In genomic region chr1:156591181-156591431, GRCh38 we compare ENCODE assay signal across 8 cellular contexts. TPM values are rescaled to one million over a fixed set of nuclear protein-coding genes. Genes with fewer than 3 reads are reported as not detected.
DNase-seq lines count a peak whose midpoint lies in the region; ATAC-seq, FAIRE-seq and TF ChIP-seq lines count a peak whose summit lies in the region.

No MANE protein-coding gene starts in this region.

- TF ChIP-seq CTCF in WERI-Rb-1 (IDR thresholded peaks at IDR 0.05; ENCODE audit: low read depth, low read length) (no peak), hepatocyte (IDR thresholded peaks at IDR 0.05; ENCODE audit: poor library complexity) (no peak)

- no peaks in the 10 kb centered on the region for H3K9me3 Mint-ChIP-seq in activated CD4-positive, alpha-beta T cell treated with anti-CD3 and anti-CD28 coated beads for 36 hours (ENCODE audit: low read depth)
- H3K9me3 Mint-ChIP-seq in stimulated activated naive CD8-positive, alpha-beta T cell treated with anti-CD3 and anti-CD28 coated beads, Interleukin-15, amount 100 ng/mL, for 72 hours: no peaks in the 10 kb centered on the region

- POLR2A ChIA-PET in activated CD4-positive, alpha-beta T cell treated with anti-CD3 and anti-CD28 coated beads for 36 hours (lab: Charles Lee): interaction anchor here (0.9 to 1.4 kb wide), 5 partner anchors 9 to 206 kb away, joined by 3 to 6 read pairs (median 3); partner anchors contain the start of gene GPATCH4

- CTCF ChIA-PET in activated CD4-positive, alpha-beta T cell treated with anti-CD3 and anti-CD28 coated beads for 36 hours (lab: Charles Lee): interaction anchor here (0.5 to 2.4 kb wide), 15 partner anchors 9 to 398 kb away, joined by 3 to 19 read pairs (median 5); partner anchors contain the start of gene GPATCH4

- peaks cover 12% of the 10 kb centered on the region for H3K79me2 ChIP-seq in hepatocyte

- H3K4me3 ChIP-seq in WERI-Rb-1 (ENCODE audit: low read depth, low read length) (peak overlapping the region; percentile 65), hepatocyte (peak overlapping the region; percentile 63)

- peak overlapping the region; percentile 94 for H2AFZ ChIP-seq in hepatocyte

- H3K36me3 Mint-ChIP-seq in activated CD4-positive, alpha-beta T cell treated with anti-CD3 and anti-CD28 coated beads for 36 hours (ENCODE audit: low read depth): peaks cover 22% of the 10 kb centered on the region

- no peaks in the 10 kb centered on the region for H3K9me2 ChIP-seq in hepatocyte (replicated peaks; ENCODE audit: insufficient read depth)

- H3K4me3 Mint-ChIP-seq in activated CD4-positive, alpha-beta T cell treated with anti-CD3 and anti-CD28 coated beads for 36 hours: peak overlapping the region; percentile 80
- peak overlapping the region; percentile 82 for H3K4me3 Mint-ChIP-seq in stimulated activated naive CD8-positive, alpha-beta T cell treated with anti-CD3 and anti-CD28 coated beads, Interleukin-15, amount 100 ng/mL, for 72 hours

- peaks cover 24% of the 10 kb centered on the region for H3K4me1 Mint-ChIP-seq in activated CD4-positive, alpha-beta T cell treated with anti-CD3 and anti-CD28 coated beads for 36 hours
- peaks cover 19% of the 10 kb centered on the region for H3K4me1 Mint-ChIP-seq in stimulated activated naive CD8-positive, alpha-beta T cell treated with anti-CD3 and anti-CD28 coated beads, Interleukin-15, amount 100 ng/mL, for 72 hours

- H3K9me3 ChIP-seq in WERI-Rb-1 (ENCODE audit: severe bottlenecking) (no peaks in the 10 kb centered on the region), hepatocyte (ENCODE audit: low read depth) (no peaks in the 10 kb centered on the region)

- H3K27ac Mint-ChIP-seq in activated CD4-positive, alpha-beta T cell treated with anti-CD3 and anti-CD28 coated beads for 36 hours: peak overlapping the region; percentile 93
- H3K27ac Mint-ChIP-seq in stimulated activated naive CD8-positive, alpha-beta T cell treated with anti-CD3 and anti-CD28 coated beads, Interleukin-15, amount 100 ng/mL, for 72 hours: peak overlapping the region in 1 of 2 donors; percentile 86

- no peak for FAIRE-seq in GM12891 (lab: Jason Lieb, UNC)

- H3K4me1 ChIP-seq in hepatocyte (ENCODE audit: insufficient read depth): peaks cover 3% of the 10 kb centered on the region

- peak overlapping the region; percentile 91 for H3K4me2 ChIP-seq in hepatocyte

- peaks cover 38% of the 10 kb centered on the region for H3K36me3 ChIP-seq in WERI-Rb-1
- no peaks in the 10 kb centered on the region for H3K36me3 ChIP-seq in hepatocyte (replicated peaks; ENCODE audit: insufficient read depth, low read depth)

- no peaks in the 10 kb centered on the region for H4K20me1 ChIP-seq in hepatocyte (ENCODE audit: insufficient read depth, poor library complexity, severe bottlenecking)

- no peaks in the 10 kb centered on the region for H3K27me3 Mint-ChIP-seq in activated CD4-positive, alpha-beta T cell treated with anti-CD3 and anti-CD28 coated beads for 36 hours
- H3K27me3 Mint-ChIP-seq in stimulated activated naive CD8-positive, alpha-beta T cell treated with anti-CD3 and anti-CD28 coated beads, Interleukin-15, amount 100 ng/mL, for 72 hours: no peaks in the 10 kb centered on the region

- H3K27me3 ChIP-seq in WERI-Rb-1 (ENCODE audit: insufficient read depth, low read depth, severe bottlenecking) (no peaks in the 10 kb centered on the region), hepatocyte (no peaks in the 10 kb centered on the region)

- no peak for DNase-seq in activated CD4-positive, alpha-beta T cell treated with anti-CD3 and anti-CD28 coated beads for 36 hours
- no peak for DNase-seq in activated CD4-positive, alpha-beta T cell treated with anti-CD3 and anti-CD28 coated beads, Interleukin-2, amount 50 U/mL, for 1 hour
- no peak for DNase-seq in WERI-Rb-1
- no peak for DNase-seq in hepatocyte (ENCODE audit: low spot score)
- DNase-seq in stimulated activated naive CD8-positive, alpha-beta T cell treated with anti-CD3 and anti-CD28 coated beads, Interleukin-15, amount 100 ng/mL, for 72 hours: no peak
- DNase-seq in NCI-H1436 (lab: John Stamatoyannopoulos, UW): no peak
- no peak for DNase-seq in GM12891 (ENCODE audit: insufficient read length, low spot score)

- H3K27ac ChIP-seq in WERI-Rb-1 (peak overlapping the region; percentile 79), hepatocyte (peak overlapping the region; percentile 92)

- intact Hi-C loops in activated CD4-positive, alpha-beta T cell treated with anti-CD3 and anti-CD28 coated beads for 36 hours (cut with DNase I, micrococcal nuclease): loop anchor here (1.0 to 5.0 kb wide), 4 partner anchors 10 to 134 kb away; partner anchors contain the start of gene GPATCH4 (in 1 of the 2)

- WGBS in hepatocyte (ENCODE audit: low lambda C conversion rate, missing lambda C conversion rate): 20% methylated on average over 6 of the region's 6 CpGs

- no peak for TF ChIP-seq POLR2A in GM12891 (IDR thresholded peaks at IDR 0.05; ENCODE audit: low read depth, low read length)

- peak; percentile 32 for ATAC-seq in activated CD4-positive, alpha-beta T cell treated with anti-CD3 and anti-CD28 coated beads for 36 hours
- peak; percentile 46 for ATAC-seq in stimulated activated naive CD8-positive, alpha-beta T cell treated with anti-CD3 and anti-CD28 coated beads, Interleukin-15, amount 100 ng/mL, for 72 hours
- no peak for ATAC-seq in GM19463 (IDR thresholded peaks at IDR 0.05; ENCODE audit: unreplicated experiment)

TF ChIP-seq in GM12891, 5 proteins besides CTCF, POLR2A, EP300 and RAD21:
- TF ChIP-seq POLR2AphosphoS5 (IDR thresholded peaks at IDR 0.05; ENCODE audit: low read depth, low read length) (no peak), SPI1 (IDR thresholded peaks at IDR 0.05; ENCODE audit: low read depth, low read length) (no peak), POU2F2 (IDR thresholded peaks at IDR 0.05; ENCODE audit: low read depth, low read length) (no peak), TAF1 (IDR thresholded peaks at IDR 0.05; ENCODE audit: low read depth, low read length) (no peak), PAX5 (IDR thresholded peaks at IDR 0.05; ENCODE audit: insufficient read depth, low read length, severe bottlenecking) (no peak)

RNA-seq across cellular contexts. Expression of gene NAXE, which starts 0.5 kb away (rescaled TPM):
- 10 to 100 TPM; 79.9 to 82.0 TPM for total RNA-seq in activated CD4-positive, alpha-beta T cell treated with anti-CD3 and anti-CD28 coated beads for 36 hours
- 94.2 and 117 TPM in 2 replicates for total RNA-seq in hepatocyte
- polyA plus RNA-seq in hepatocyte: 198 and 218 TPM in 2 replicates
- 60.1 TPM for polyA plus RNA-seq in GM12891 (2012; ENCODE audit: low read depth, missing spikeins)

RNA-seq across cellular contexts. Expression of gene GPATCH4, which starts 10.2 kb away (rescaled TPM):
- 10 to 100 TPM; 38.5 to 48.7 TPM for total RNA-seq in activated CD4-positive, alpha-beta T cell treated with anti-CD3 and anti-CD28 coated beads for 36 hours
- 5.6 and 17.4 TPM in 2 replicates for total RNA-seq in hepatocyte
- 28.3 and 28.6 TPM in 2 replicates for polyA plus RNA-seq in hepatocyte
- polyA plus RNA-seq in GM12891 (2012; ENCODE audit: low read depth, missing spikeins): 33.6 TPM

RNA-seq across cellular contexts. Expression of gene TTC24, which starts 11.6 kb away (rescaled TPM):
- 1 to 10 TPM; 7.3 to 9.1 TPM for total RNA-seq in activated CD4-positive, alpha-beta T cell treated with anti-CD3 and anti-CD28 coated beads for 36 hours
- total RNA-seq in hepatocyte: not detected in 2 replicates
- polyA plus RNA-seq in hepatocyte: not detected in 2 replicates
- 3.5 TPM for polyA plus RNA-seq in GM12891 (2012; ENCODE audit: low read depth, missing spikeins)

RNA-seq across cellular contexts. Expression of gene IQGAP3, which starts 18.7 kb away (rescaled TPM):
- total RNA-seq in activated CD4-positive, alpha-beta T cell treated with anti-CD3 and anti-CD28 coated beads for 36 hours: 10 to 100 TPM; 14.9 to 16.0 TPM
- 4.2 and 5.2 TPM in 2 replicates for total RNA-seq in hepatocyte
- polyA plus RNA-seq in hepatocyte: 3.1 and 5.7 TPM in 2 replicates
- 5.1 TPM for polyA plus RNA-seq in GM12891 (2012; ENCODE audit: low read depth, missing spikeins)

RNA-seq across cellular contexts. Expression of gene HAPLN2, which starts 28.1 kb away (rescaled TPM):
- total RNA-seq in activated CD4-positive, alpha-beta T cell treated with anti-CD3 and anti-CD28 coated beads for 36 hours: under 1 TPM in 1 of 2 experiments, not detected in 1; 0.34 TPM
- not detected in 2 replicates for total RNA-seq in hepatocyte
- polyA plus RNA-seq in hepatocyte: not detected in 2 replicates
- not detected for polyA plus RNA-seq in GM12891 (2012; ENCODE audit: low read depth, missing spikeins)
